ENCODE assay signal across 9 cellular contexts in genomic region chr6:12911387-12911960, GRCh38.
DNase-seq lines count a peak whose midpoint lies in the region; ATAC-seq, FAIRE-seq and TF ChIP-seq lines count a peak whose summit lies in the region.
"Had no signal": no experiment of that assay in that cellular context is flagged by ENCODE, and none has a peak within 500 bp of the region (broad histone marks: within the 10 kb centered on the region; RNA-seq: fewer than 3 reads in every experiment).

No MANE protein-coding gene starts in this region.

- ATAC-seq in heart right ventricle (peak in 1 of 8 donors; percentile 30), left colon (no peak)

- no peaks in the 10 kb centered on the region for H3K9me3 ChIP-seq in heart right ventricle
- no peaks in the 10 kb centered on the region for H3K9me3 ChIP-seq in right atrium auricular region
- no peaks in the 10 kb centered on the region for H3K9me3 ChIP-seq in neural progenitor cell (ENCODE audit: low read depth)

- H3K27me3 ChIP-seq in heart right ventricle (no peaks in the 10 kb centered on the region), right atrium auricular region (no peaks in the 10 kb centered on the region), neural progenitor cell (no peaks in the 10 kb centered on the region)

- TF ChIP-seq CTCF in heart right ventricle (IDR thresholded peaks at IDR 0.05): peak; percentile 39 to 73 (median 65)
- TF ChIP-seq CTCF in right atrium auricular region (IDR thresholded peaks at IDR 0.05): peak in 1 of 2 donors; percentile 71
- TF ChIP-seq CTCF in coronary artery (IDR thresholded peaks at IDR 0.05): peak; percentile 16
- TF ChIP-seq CTCF in neural progenitor cell (IDR thresholded peaks at IDR 0.05): peak; percentile 57

- intact Hi-C loops in heart right ventricle (cut with DNase I) (loop anchor here in 9 of 10 donors (2.0 to 10.0 kb wide), 10 partner anchors 41 to 421 kb away; partner anchors contain the start of gene TBC1D7 (in 1 of the 9)), left colon (cut with DNase I, micrococcal nuclease) (loop anchor here in 1 of 2 donors (10.0 kb wide), 1 partner anchor 423 kb away; no protein-coding TSS in a partner anchor)

- H3K36me3 Mint-ChIP-seq in neural progenitor cell: no peaks in the 10 kb centered on the region
- H3K36me3 Mint-ChIP-seq: activated naive CD8-positive, alpha-beta T cell treated with anti-CD3 and anti-CD28 coated beads, Interleukin-2, amount 10 ng/mL, durations not matched to agents 7 days and 5 days had no signal

- no peaks in the 10 kb centered on the region for H3F3A ChIP-seq in neural progenitor cell (ENCODE audit: low read depth)

- H3K4me2 ChIP-seq in neural progenitor cell: peak overlapping the region; percentile 1

- H3K4me3 Mint-ChIP-seq in neural progenitor cell: no peak overlapping the region
- H3K4me3 Mint-ChIP-seq: activated naive CD8-positive, alpha-beta T cell treated with anti-CD3 and anti-CD28 coated beads, Interleukin-2, amount 10 ng/mL, durations not matched to agents 7 days and 5 days had no signal

- no peak for DNase-seq in heart right ventricle
- DNase-seq in right atrium auricular region (ENCODE audit: low spot score): no peak
- peak; percentile 19 for DNase-seq in NCI-H526 treated with DMSO at 0.1 percent for 48 hours (lab: John Stamatoyannopoulos, UW)
- DNase-seq in coronary artery (ENCODE audit: low spot score): no peak
- peak; percentile 23 for DNase-seq in neural progenitor cell (ENCODE audit: low spot score)
- no peak for DNase-seq in HTR-8/SVneo (ENCODE audit: insufficient read length, low spot score)
- DNase-seq in left colon: no peak
- DNase-seq in activated CD4-positive, alpha-beta T cell treated with anti-CD3 and anti-CD28 coated beads, Interleukin-2, amount 50 U/mL, for 48 hours: no peak
- DNase-seq: activated naive CD8-positive, alpha-beta T cell treated with anti-CD3 and anti-CD28 coated beads, Interleukin-2, amount 10 ng/mL, durations not matched to agents 7 days and 5 days had no signal

- H3K9ac ChIP-seq in neural progenitor cell: no peak overlapping the region

- FAIRE-seq in HTR-8/SVneo (lab: Jason Lieb, UNC): no peak

- peaks cover 0 to 6% (median 0%) of the 10 kb centered on the region in 9 donors for H3K4me1 ChIP-seq in heart right ventricle
- H3K4me1 ChIP-seq in right atrium auricular region: no peaks in the 10 kb centered on the region
- peaks cover 13% of the 10 kb centered on the region for H3K4me1 ChIP-seq in neural progenitor cell

- H3K4me3 ChIP-seq in heart right ventricle: no peak overlapping the region
- H3K4me3 ChIP-seq in right atrium auricular region: no peak overlapping the region
- H3K4me3 ChIP-seq in coronary artery: no peak overlapping the region
- no peak overlapping the region for H3K4me3 ChIP-seq in neural progenitor cell

- no peak overlapping the region for H2AFZ ChIP-seq in neural progenitor cell (replicated peaks)

- 27 to 46% methylated on average over 2 of the region's 2 CpGs for WGBS in heart right ventricle, 2 donors

- no peaks in the 10 kb centered on the region for H3K9me3 Mint-ChIP-seq in neural progenitor cell
- H3K9me3 Mint-ChIP-seq: activated naive CD8-positive, alpha-beta T cell treated with anti-CD3 and anti-CD28 coated beads, Interleukin-2, amount 10 ng/mL, durations not matched to agents 7 days and 5 days had no signal

- peaks cover 18% of the 10 kb centered on the region for H3K4me1 Mint-ChIP-seq in neural progenitor cell
- H3K4me1 Mint-ChIP-seq: activated naive CD8-positive, alpha-beta T cell treated with anti-CD3 and anti-CD28 coated beads, Interleukin-2, amount 10 ng/mL, durations not matched to agents 7 days and 5 days had no signal

- H3K27ac ChIP-seq in heart right ventricle (no peak overlapping the region), right atrium auricular region (no peak overlapping the region), coronary artery (no peak overlapping the region), neural progenitor cell (no peak overlapping the region)

- no peak overlapping the region for H3K27ac Mint-ChIP-seq in neural progenitor cell
- H3K27ac Mint-ChIP-seq: activated naive CD8-positive, alpha-beta T cell treated with anti-CD3 and anti-CD28 coated beads, Interleukin-2, amount 10 ng/mL, durations not matched to agents 7 days and 5 days had no signal

- no peaks in the 10 kb centered on the region for H4K20me1 ChIP-seq in neural progenitor cell (ENCODE audit: low read depth)

- no peaks in the 10 kb centered on the region for H3K79me2 ChIP-seq in neural progenitor cell (ENCODE audit: low read depth)

- H3K36me3 ChIP-seq in heart right ventricle (no peaks in the 10 kb centered on the region), right atrium auricular region (no peaks in the 10 kb centered on the region), neural progenitor cell (no peaks in the 10 kb centered on the region)

- H3K27me3 Mint-ChIP-seq in neural progenitor cell (ENCODE audit: insufficient read depth, low read depth): peaks cover 8% of the 10 kb centered on the region

Comparison
In these comparisons a context has a peak if more than half of its experiments do, and no peak if none do; other contexts are left out.
1. DNase-seq: peak in NCI-H526 treated with DMSO at 0.1 percent for 48 hours (single experiment) and neural progenitor cell (single experiment); none in heart right ventricle (0 of 2), right atrium auricular region (single experiment), coronary artery (single experiment), HTR-8/SVneo (single experiment), left colon (0 of 2) and activated CD4-positive, alpha-beta T cell treated with anti-CD3 and anti-CD28 coated beads, Interleukin-2, amount 50 U/mL, for 48 hours (0 of 2).